Comparison of ENCODE assay signal across 12 cellular contexts in genomic region chr3:49872801-49873281, GRCh38. TPM values are rescaled to one million over a fixed set of nuclear protein-coding genes. Genes with fewer than 3 reads are reported as not detected.
DNase-seq lines count a peak whose midpoint lies in the region; TF ChIP-seq lines count a peak whose summit lies in the region.
"Had no signal": no experiment of that assay in that cellular context is flagged by ENCODE, and none has a peak within 500 bp of the region (broad histone marks: within the 10 kb centered on the region; RNA-seq: fewer than 3 reads in every experiment).

No MANE protein-coding gene starts in this region.

- no peaks in the 10 kb centered on the region for H3K79me2 ChIP-seq in SK-N-SH (ENCODE audit: insufficient read depth)

- BruUV-seq in Caco-2 (replicated peaks; lab: Mats Ljungman, UMichigan) = no TSS peak

- peaks cover 41% of the 10 kb centered on the region for H3K4me1 ChIP-seq in Caco-2
- H3K4me1 ChIP-seq in SK-N-SH (ENCODE audit: control insufficient read depth in 1 of 2, insufficient read depth in 2 of 2, low read depth in 1 of 2, low read length in 1 of 2) = peaks cover 0 to 49% of the 10 kb centered on the region in 2 experiments; a peak in 1 of 4 replicates

- CTCF ChIA-PET in Caco-2 (lab: Charles Lee) = interaction anchor here (0.6 to 1.5 kb wide), 4 partner anchors 31 to 55 kb away, joined by 3 to 7 read pairs (median 4); no protein-coding TSS in a partner anchor
- CTCF ChIA-PET in SK-N-SH (lab: Yijun Ruan, JAX) = interaction anchor here (0.8 to 6.1 kb wide), 4 partner anchors 10 to 101 kb away, joined by 3 to 42 read pairs (median 4); no protein-coding TSS in a partner anchor

- POLR2A ChIA-PET in Caco-2 (lab: Charles Lee) (interaction anchor here (0.5 kb wide), 1 partner anchor 106 kb away, joined by 4 read pairs; no protein-coding TSS in a partner anchor), SK-N-SH (lab: Yijun Ruan, JAX) (interaction anchor here (0.7 kb wide), 1 partner anchor 176 kb away, joined by 3 read pairs; no protein-coding TSS in a partner anchor)

- no peak overlapping the region for H3K4me3 Mint-ChIP-seq in Caco-2 (ENCODE audit: unreplicated experiment)

- no peaks in the 10 kb centered on the region for H3K27me3 Mint-ChIP-seq in Caco-2 (ENCODE audit: insufficient read depth, unreplicated experiment)

- H3K9ac ChIP-seq in SK-N-SH = no peak overlapping the region

- no peaks in the 10 kb centered on the region for H3K9me2 ChIP-seq in SK-N-SH

- H4K20me1 ChIP-seq in SK-N-SH (ENCODE audit: insufficient read depth) = no peaks in the 10 kb centered on the region

- intact Hi-C loops in Caco-2 (cut with micrococcal nuclease; ENCODE audit: unreplicated experiment) (loop anchor here (1.0 kb wide), 3 partner anchors 17 to 33 kb away; partner anchors contain the start of gene TRAIP), head of caudate nucleus (cut with DNase I) (no loop called here)

- WGBS in SK-N-SH (ENCODE audit: low lambda C conversion rate) = 0% methylated on average over 1 of the region's 4 CpGs

- no peak overlapping the region for H3K4me2 ChIP-seq in SK-N-SH

- no peak overlapping the region for H2AFZ ChIP-seq in SK-N-SH (ENCODE audit: low read depth)

- H3K4me3 ChIP-seq in Caco-2 (ENCODE audit: low read depth, low read length) (no peak overlapping the region), SK-N-SH (ENCODE audit: low read depth in 2 of 2, low read length in 1 of 2) (no peak overlapping the region)

- no peaks in the 10 kb centered on the region for H3K36me3 Mint-ChIP-seq in Caco-2 (ENCODE audit: insufficient read depth, unreplicated experiment)

- TF ChIP-seq EP300 in SK-N-SH (IDR thresholded peaks at IDR 0.05; ENCODE audit: borderline replicate concordance in 1 of 2, low read depth in 1 of 2, low read length in 1 of 2) = no peak

- peak overlapping the region; percentile 65 for H3K27ac Mint-ChIP-seq in Caco-2 (ENCODE audit: unreplicated experiment)

- peak; percentile 39 for DNase-seq in DMS 273 (lab: John Stamatoyannopoulos, UW; ENCODE audit: unreplicated experiment)
- no peak for DNase-seq in DMS 273 treated with DMSO at 0.1 percent for 48 hours (lab: John Stamatoyannopoulos, UW)
- DNase-seq in Caco-2 = peak in 1 of 2 experiments; percentile 25
- DNase-seq in SK-N-SH = peak; percentile 56
- peak; percentile 21 to 88 (median 56) for DNase-seq in head of caudate nucleus
- no peak for DNase-seq in T-helper 1 cell
- DNase-seq in NCI-H446 treated with DMSO at 0.1 percent for 48 hours (lab: John Stamatoyannopoulos, UW) = no peak
- no peak for DNase-seq in T-helper 9 cell
- DNase-seq: activated CD4-positive, CD25-positive, alpha-beta regulatory T cell treated with anti-CD3 and anti-CD28 coated beads, Interleukin-2, amount 50 U/mL, for 72 hours; DMS79; NCI-H2029 had no signal

- no peaks in the 10 kb centered on the region for H3K27me3 ChIP-seq in Caco-2 (replicated peaks; ENCODE audit: control insufficient read depth, insufficient read depth, low read length)
- peaks cover 25% of the 10 kb centered on the region for H3K27me3 ChIP-seq in SK-N-SH (ENCODE audit: insufficient read depth)

- H3K36me3 ChIP-seq in Caco-2 (ENCODE audit: control insufficient read depth, insufficient read depth, low read length) = no peaks in the 10 kb centered on the region
- no peaks in the 10 kb centered on the region for H3K36me3 ChIP-seq in SK-N-SH (replicated peaks in 1 of 2; ENCODE audit: control insufficient read depth in 1 of 2, insufficient read depth in 2 of 2, low read length in 1 of 2)

- no peaks in the 10 kb centered on the region for H3F3A ChIP-seq in SK-N-SH (replicated peaks; ENCODE audit: insufficient read depth)

- H3K9me3 ChIP-seq in Caco-2 = no peaks in the 10 kb centered on the region
- no peaks in the 10 kb centered on the region for H3K9me3 ChIP-seq in SK-N-SH

- TF ChIP-seq CTCF in Caco-2 (IDR thresholded peaks at IDR 0.05; ENCODE audit: insufficient read depth in 1 of 2, low read depth in 1 of 2, low read length in 1 of 2, severe bottlenecking in 1 of 2, unreplicated experiment in 1 of 2) (no peak), SK-N-SH (IDR thresholded peaks at IDR 0.05) (no peak)

- no peak for TF ChIP-seq RAD21 in SK-N-SH (IDR thresholded peaks at IDR 0.05; ENCODE audit: low read length)

- H3K4me1 Mint-ChIP-seq in Caco-2 (ENCODE audit: low read depth, unreplicated experiment) = peaks cover 13% of the 10 kb centered on the region

- no peaks in the 10 kb centered on the region for H3K9me3 Mint-ChIP-seq in Caco-2 (ENCODE audit: unreplicated experiment)

- H3K27ac ChIP-seq in SK-N-SH (ENCODE audit: low read depth in 2 of 2, low read length in 1 of 2) = peak overlapping the region in 1 of 2 experiments; percentile 69; a peak in 1 of 4 replicates
- H3K27ac ChIP-seq: 22Rv1 had no signal

TF ChIP-seq in SK-N-SH, 30 proteins besides CTCF, POLR2A, EP300 and RAD21:
- TF ChIP-seq FOXJ3 (CRISPR knock-in tag; IDR thresholded peaks at IDR 0.05) (no peak), YY1 (IDR thresholded peaks at IDR 0.05; ENCODE audit: low read depth) (no peak), CHD2 (IDR thresholded peaks at IDR 0.05; ENCODE audit: low read length, partially characterized antibody) (no peak), IRF3 (IDR thresholded peaks at IDR 0.05; ENCODE audit: low read depth, low read length) (no peak), TAF1 (IDR thresholded peaks at IDR 0.05; ENCODE audit: borderline replicate concordance, low read depth, low read length) (no peak), TCF12 (IDR thresholded peaks at IDR 0.05) (no peak), FOSL2 (IDR thresholded peaks at IDR 0.05; ENCODE audit: borderline replicate concordance, low read depth) (no peak), POLR2AphosphoS5 (IDR thresholded peaks at IDR 0.05; ENCODE audit: low read depth, low read length) (no peak), EZH2phosphoT487 (IDR thresholded peaks at IDR 0.05; ENCODE audit: borderline replicate concordance, low read depth) (no peak), NRF1 (IDR thresholded peaks at IDR 0.05; ENCODE audit: low read depth, low read length) (no peak), ZBTB33 (IDR thresholded peaks at IDR 0.05; ENCODE audit: borderline replicate concordance, low read depth) (no peak), RFX5 (IDR thresholded peaks at IDR 0.05; ENCODE audit: low read length) (no peak), NFIC (IDR thresholded peaks at IDR 0.05; ENCODE audit: borderline replicate concordance) (no peak), GABPA (IDR thresholded peaks at IDR 0.05; ENCODE audit: low read depth) (no peak)

RNA-seq across cellular contexts. Expression of gene CAMKV, which starts 3.1 kb away (rescaled TPM):
- 13.1 and 15.6 TPM in 2 replicates for total RNA-seq in Caco-2 (2022)
- polyA plus RNA-seq in SK-N-SH (2012; rRNA removed) = 0.53 and 1.7 TPM in 2 replicates
- polyA plus RNA-seq in SK-N-SH (2012; cell fraction: cytosol; rRNA removed) = 0.51 and 1.9 TPM in 2 replicates
- 4.1 and 6.6 TPM in 2 replicates for polyA plus RNA-seq in SK-N-SH (2012; cell fraction: nucleus; rRNA removed)

RNA-seq across cellular contexts. Expression of gene TRAIP, which starts 16.5 kb away (rescaled TPM):
- 25.1 and 28.0 TPM in 2 replicates for total RNA-seq in Caco-2 (2022)
- polyA plus RNA-seq in SK-N-SH (2012; rRNA removed) = 8.1 and 12.8 TPM in 2 replicates
- 4.8 and 7.6 TPM in 2 replicates for polyA plus RNA-seq in SK-N-SH (2012; cell fraction: cytosol; rRNA removed)
- polyA plus RNA-seq in SK-N-SH (2012; cell fraction: nucleus; rRNA removed) = 39.1 and 62.4 TPM in 2 replicates

RNA-seq across cellular contexts. Expression of gene MST1R, which starts 30.8 kb away (rescaled TPM):
- total RNA-seq in Caco-2 (2022) = 11.8 and 13.6 TPM in 2 replicates
- polyA plus RNA-seq in SK-N-SH (2012; rRNA removed) = 0.23 and 0.36 TPM in 2 replicates
- 0.06 and 0.09 TPM in 2 replicates for polyA plus RNA-seq in SK-N-SH (2012; cell fraction: cytosol; rRNA removed)
- polyA plus RNA-seq in SK-N-SH (2012; cell fraction: nucleus; rRNA removed) = 2.0 and 2.4 TPM in 2 replicates

RNA-seq across cellular contexts. Expression of gene MON1A, which starts 56.8 kb away (rescaled TPM):
- total RNA-seq in Caco-2 (2022) = 7.4 and 7.7 TPM in 2 replicates
- polyA plus RNA-seq in SK-N-SH (2012; rRNA removed) = 10.9 and 12.0 TPM in 2 replicates
- 6.8 and 9.2 TPM in 2 replicates for polyA plus RNA-seq in SK-N-SH (2012; cell fraction: cytosol; rRNA removed)
- 11.9 and 12.6 TPM in 2 replicates for polyA plus RNA-seq in SK-N-SH (2012; cell fraction: nucleus; rRNA removed)

RNA-seq across cellular contexts. Expression of gene UBA7, which starts 59.1 kb away (rescaled TPM):
- total RNA-seq in Caco-2 (2022) = 0.93 TPM in 1 of 2 replicates, not detected in the other
- 22.6 and 25.8 TPM in 2 replicates for polyA plus RNA-seq in SK-N-SH (2012; rRNA removed)
- 2.0 and 3.0 TPM in 2 replicates for polyA plus RNA-seq in SK-N-SH (2012; cell fraction: cytosol; rRNA removed)
- 187 and 223 TPM in 2 replicates for polyA plus RNA-seq in SK-N-SH (2012; cell fraction: nucleus; rRNA removed)

Comparison
In these comparisons a context has a peak if more than half of its experiments do, and no peak if none do; other contexts are left out.
1. DNase-seq: peak in DMS 273 (single experiment), SK-N-SH (single experiment) and head of caudate nucleus (42 of 42); none in DMS 273 treated with DMSO at 0.1 percent for 48 hours (single experiment), T-helper 1 cell (0 of 5), NCI-H446 treated with DMSO at 0.1 percent for 48 hours (single experiment) and T-helper 9 cell (single experiment).